Comparison of ENCODE assay signal across 9 cellular contexts in the genomic region with DNA sequence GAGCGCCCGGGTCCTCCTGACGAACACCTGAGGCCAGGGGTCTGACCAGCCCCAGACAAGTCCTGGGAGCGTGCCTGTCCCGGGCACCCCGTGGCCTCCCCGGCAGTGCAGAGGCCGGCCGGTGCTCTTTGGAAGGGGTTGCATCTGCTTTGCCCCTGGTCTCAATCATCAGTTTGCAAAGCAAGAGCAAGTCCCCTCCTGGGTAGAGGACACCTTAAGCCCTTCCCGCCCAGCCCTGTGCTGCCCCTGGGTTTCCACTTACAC. TPM values are rescaled to one million over a fixed set of nuclear protein-coding genes. Genes with fewer than 3 reads are reported as not detected.
"Had no signal": no experiment of that assay in that cellular context is flagged by ENCODE, and none has a peak within 500 bp of the region (broad histone marks: within the 10 kb centered on the region; RNA-seq: fewer than 3 reads in every experiment).

No MANE protein-coding gene starts in this region.

- ATAC-seq: GM23338, K562 had no signal

- H3K4me2 ChIP-seq: GM23338 had no signal

- H3K4me3 ChIP-seq: GM23338, K562 had no signal

- H3K27ac ChIP-seq: HL-60 had no signal

- FAIRE-seq: H1, H54, K562 had no signal

- H2AFZ ChIP-seq: GM23338 had no signal

- DNase-seq: H9, HCEC 1CT, IMR-90, KG1 had no signal

RNA-seq across cellular contexts. Expression of gene PRR35, which starts 44.3 kb away (rescaled TPM):
- total RNA-seq: IMR-90 had no signal
- polyA plus RNA-seq: IMR-90 had no signal
